In the genomic region with DNA sequence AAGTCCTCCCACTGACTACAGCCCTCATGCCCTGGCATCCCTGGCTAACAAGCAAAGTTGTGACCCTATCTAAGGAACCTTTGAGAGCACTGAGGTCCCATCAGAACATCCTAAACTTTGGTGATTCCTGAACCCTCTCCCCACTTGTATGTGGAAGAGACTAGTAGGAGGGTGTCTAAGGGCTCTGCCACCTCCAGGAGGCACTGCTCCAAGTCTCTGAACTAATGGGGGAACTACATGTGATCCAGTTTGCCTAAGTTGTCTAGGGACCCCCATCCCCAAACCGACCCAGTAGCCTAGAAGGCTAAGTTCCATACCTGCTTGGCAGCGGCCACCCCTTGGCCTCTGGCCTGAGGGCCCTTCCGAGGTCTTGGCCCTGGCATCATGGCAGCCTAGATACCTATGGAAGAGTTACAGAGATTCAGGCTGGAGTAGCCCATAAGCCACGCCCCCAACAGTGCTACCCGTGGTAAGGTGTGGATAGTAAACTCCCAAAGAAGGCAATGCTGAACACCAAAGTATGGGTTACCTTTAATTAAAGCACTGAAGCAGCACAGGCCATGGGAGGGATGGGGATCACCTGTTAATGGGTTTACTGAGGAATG, we compare ENCODE assay signal across 1 cellular context.
A peak's percentile ranks its signal among the peaks of the same experiment; 100 is the strongest.
TF ChIP-seq lines count a peak whose summit lies in the region.

No MANE protein-coding gene starts in this region.

TF ChIP-seq in K562, 482 proteins besides CTCF, POLR2A, EP300 and RAD21:
- TF ChIP-seq, protein P1, sequence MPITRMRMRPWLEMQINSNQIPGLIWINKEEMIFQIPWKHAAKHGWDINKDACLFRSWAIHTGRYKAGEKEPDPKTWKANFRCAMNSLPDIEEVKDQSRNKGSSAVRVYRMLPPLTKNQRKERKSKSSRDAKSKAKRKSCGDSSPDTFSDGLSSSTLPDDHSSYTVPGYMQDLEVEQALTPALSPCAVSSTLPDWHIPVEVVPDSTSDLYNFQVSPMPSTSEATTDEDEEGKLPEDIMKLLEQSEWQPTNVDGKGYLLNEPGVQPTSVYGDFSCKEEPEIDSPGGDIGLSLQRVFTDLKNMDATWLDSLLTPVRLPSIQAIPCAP (CRISPR knock-in tag; IDR thresholded peaks at IDR 0.05; ENCODE audit: borderline replicate concordance) = no peak
- TF ChIP-seq KAT7 (CRISPR knock-in tag; IDR thresholded peaks at IDR 0.05; ENCODE audit: borderline replicate concordance) = 0 out of 2 replicates have a peak, but pooled peaks have one; percentile 8
